In genomic region chr6:52551483-52552277, GRCh38 we compare ENCODE assay signal across 8 cellular contexts. TPM values are rescaled to one million over a fixed set of nuclear protein-coding genes. Genes with fewer than 3 reads are reported as not detected.
DNase-seq lines count a peak whose midpoint lies in the region; ATAC-seq and TF ChIP-seq lines count a peak whose summit lies in the region.

No MANE protein-coding gene starts in this region.

- 15 to 21% (median 18%) methylated on average over 13 of the region's 13 CpGs for WGBS in stomach, 5 donors

- ATAC-seq in GM21717 (IDR thresholded peaks at IDR 0.05; ENCODE audit: unreplicated experiment), result no peak

- no peaks in the 10 kb centered on the region for H3K27me3 ChIP-seq in iPS-20b (ENCODE audit: insufficient read depth, low read length)
- H3K27me3 ChIP-seq in stomach, result no peaks in the 10 kb centered on the region

- intact Hi-C loops in stomach (cut with DNase I; ENCODE audit: low total_unique reads), result no loop called here

- no peaks in the 10 kb centered on the region for H3K9me3 ChIP-seq in iPS-20b (ENCODE audit: insufficient read depth, low read depth, low read length)
- H3K9me3 ChIP-seq in stomach, result no peaks in the 10 kb centered on the region

- H3K4me1 Mint-ChIP-seq in activated naive CD8-positive, alpha-beta T cell treated with anti-CD3 and anti-CD28 coated beads for 36 hours, result peaks cover 6% of the 10 kb centered on the region

- H3K9ac ChIP-seq in iPS-20b (ENCODE audit: low read depth, low read length), result peak overlapping the region; percentile 43; the same call in 1 of the 2 replicates

- H3K4me3 Mint-ChIP-seq in activated naive CD8-positive, alpha-beta T cell treated with anti-CD3 and anti-CD28 coated beads for 36 hours, result no peak overlapping the region

- H3K4me1 ChIP-seq in iPS-20b (ENCODE audit: insufficient read depth, low read length) (peaks cover 21% of the 10 kb centered on the region; the same call in 1 of the 2 replicates), stomach (peaks cover 41 to 89% (median 66%) of the 10 kb centered on the region in 4 donors)

- TF ChIP-seq CTCF in astrocyte of the cerebellum (IDR thresholded peaks at IDR 0.05; ENCODE audit: low read depth, low read length, missing control alignments) (no peak), stomach (IDR thresholded peaks at IDR 0.05) (no peak)

- no peak for TF ChIP-seq EP300 in stomach (IDR thresholded peaks at IDR 0.05)

- peak; percentile 65 for DNase-seq in COLO668 (lab: John Stamatoyannopoulos, UW; ENCODE audit: unreplicated experiment)
- DNase-seq in NCI-H187 treated with DMSO at 0.1 percent for 48 hours (lab: John Stamatoyannopoulos, UW), result peak; percentile 83
- peak; percentile 89 for DNase-seq in astrocyte of the cerebellum (ENCODE audit: low read depth)
- DNase-seq in stomach, result peak; percentile 86
- DNase-seq in activated naive CD4-positive, alpha-beta T cell treated with Interleukin-2 at 50 U/mL for 16 hours, result no peak
- DNase-seq in activated naive CD8-positive, alpha-beta T cell treated with anti-CD3 and anti-CD28 coated beads for 36 hours, result no peak

- no peaks in the 10 kb centered on the region for H3K27me3 Mint-ChIP-seq in activated naive CD8-positive, alpha-beta T cell treated with anti-CD3 and anti-CD28 coated beads for 36 hours

- no peak for TF ChIP-seq POLR2A in stomach (IDR thresholded peaks at IDR 0.05)

- no peak overlapping the region for H3K27ac Mint-ChIP-seq in activated naive CD8-positive, alpha-beta T cell treated with anti-CD3 and anti-CD28 coated beads for 36 hours

- H3K36me3 ChIP-seq in iPS-20b (ENCODE audit: insufficient read depth, low read depth, low read length), result no peaks in the 10 kb centered on the region
- no peaks in the 10 kb centered on the region for H3K36me3 ChIP-seq in stomach

- H3K9me3 Mint-ChIP-seq in activated naive CD8-positive, alpha-beta T cell treated with anti-CD3 and anti-CD28 coated beads for 36 hours, result no peaks in the 10 kb centered on the region

- no peak overlapping the region for H3K4me3 ChIP-seq in astrocyte of the cerebellum (ENCODE audit: low read depth, low read length)
- H3K4me3 ChIP-seq in iPS-20b (ENCODE audit: low read length), result peak overlapping the region; percentile 50
- peak overlapping the region; percentile 2 to 16 (median 13) for H3K4me3 ChIP-seq in stomach

- in situ Hi-C loops in astrocyte of the cerebellum (cut with HindIII; ENCODE audit: low sequenced_read_pairs), result no loop called here

- H3K27ac ChIP-seq in iPS-20b (ENCODE audit: low read length), result no peak overlapping the region
- H3K27ac ChIP-seq in stomach, result peak overlapping the region; percentile 51 to 81 (median 72)

- peaks cover 2% of the 10 kb centered on the region for H3K36me3 Mint-ChIP-seq in activated naive CD8-positive, alpha-beta T cell treated with anti-CD3 and anti-CD28 coated beads for 36 hours

RNA-seq across cellular contexts. Expression of gene TRAM2, which starts 25.2 kb away (rescaled TPM):
- 10 to 100 TPM in 2 of 5 donors, 1 to 10 TPM in 3; 1.4 to 14.1 (median 6.4) TPM for total RNA-seq in stomach
- polyA plus RNA-seq in stomach, result 1 to 10 TPM; 2.1 to 2.7 (median 2.1) TPM
- total RNA-seq in activated naive CD8-positive, alpha-beta T cell treated with anti-CD3 and anti-CD28 coated beads for 36 hours, result 1 to 10 TPM; 1.6 to 2.0 TPM

Comparison
In these comparisons a context has a peak if more than half of its experiments do, and no peak if none do; other contexts are left out.
1. DNase-seq: peak in COLO668 (single experiment), NCI-H187 treated with DMSO at 0.1 percent for 48 hours (single experiment), astrocyte of the cerebellum (single experiment) and stomach (single experiment); none in activated naive CD4-positive, alpha-beta T cell treated with Interleukin-2 at 50 U/mL for 16 hours (single experiment) and activated naive CD8-positive, alpha-beta T cell treated with anti-CD3 and anti-CD28 coated beads for 36 hours (single experiment).